1 cellular context compared by ENCODE assay signal in the genomic region with DNA sequence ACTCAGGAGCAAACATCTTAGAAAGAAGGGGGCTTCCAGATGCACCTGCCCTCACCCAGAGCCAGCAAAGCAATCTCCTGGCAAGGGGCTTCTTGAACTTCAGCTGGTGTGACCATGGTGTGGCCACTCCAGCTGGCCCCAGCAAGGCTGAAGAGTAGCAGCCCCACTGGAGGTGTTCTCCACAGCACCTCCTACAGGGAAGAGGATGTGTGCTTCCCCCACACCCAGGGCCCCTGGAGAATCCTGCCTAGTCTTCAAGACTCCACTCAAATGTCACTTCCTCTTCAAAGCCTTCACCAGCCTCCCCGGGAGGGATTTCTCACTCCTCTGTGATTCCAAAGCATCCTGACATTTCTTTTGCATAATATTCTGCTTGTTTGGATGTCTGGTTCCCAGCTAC.
TF ChIP-seq lines count a peak whose summit lies in the region.

No MANE protein-coding gene starts in this region.

TF ChIP-seq in HCT116, 20 proteins besides CTCF, POLR2A, EP300 and RAD21 (continued from another document):
- TF ChIP-seq, protein P1, sequence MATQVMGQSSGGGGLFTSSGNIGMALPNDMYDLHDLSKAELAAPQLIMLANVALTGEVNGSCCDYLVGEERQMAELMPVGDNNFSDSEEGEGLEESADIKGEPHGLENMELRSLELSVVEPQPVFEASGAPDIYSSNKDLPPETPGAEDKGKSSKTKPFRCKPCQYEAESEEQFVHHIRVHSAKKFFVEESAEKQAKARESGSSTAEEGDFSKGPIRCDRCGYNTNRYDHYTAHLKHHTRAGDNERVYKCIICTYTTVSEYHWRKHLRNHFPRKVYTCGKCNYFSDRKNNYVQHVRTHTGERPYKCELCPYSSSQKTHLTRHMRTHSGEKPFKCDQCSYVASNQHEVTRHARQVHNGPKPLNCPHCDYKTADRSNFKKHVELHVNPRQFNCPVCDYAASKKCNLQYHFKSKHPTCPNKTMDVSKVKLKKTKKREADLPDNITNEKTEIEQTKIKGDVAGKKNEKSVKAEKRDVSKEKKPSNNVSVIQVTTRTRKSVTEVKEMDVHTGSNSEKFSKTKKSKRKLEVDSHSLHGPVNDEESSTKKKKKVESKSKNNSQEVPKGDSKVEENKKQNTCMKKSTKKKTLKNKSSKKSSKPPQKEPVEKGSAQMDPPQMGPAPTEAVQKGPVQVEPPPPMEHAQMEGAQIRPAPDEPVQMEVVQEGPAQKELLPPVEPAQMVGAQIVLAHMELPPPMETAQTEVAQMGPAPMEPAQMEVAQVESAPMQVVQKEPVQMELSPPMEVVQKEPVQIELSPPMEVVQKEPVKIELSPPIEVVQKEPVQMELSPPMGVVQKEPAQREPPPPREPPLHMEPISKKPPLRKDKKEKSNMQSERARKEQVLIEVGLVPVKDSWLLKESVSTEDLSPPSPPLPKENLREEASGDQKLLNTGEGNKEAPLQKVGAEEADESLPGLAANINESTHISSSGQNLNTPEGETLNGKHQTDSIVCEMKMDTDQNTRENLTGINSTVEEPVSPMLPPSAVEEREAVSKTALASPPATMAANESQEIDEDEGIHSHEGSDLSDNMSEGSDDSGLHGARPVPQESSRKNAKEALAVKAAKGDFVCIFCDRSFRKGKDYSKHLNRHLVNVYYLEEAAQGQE (IDR thresholded peaks at IDR 0.05; ENCODE audit: low read depth) = no peak
- TF ChIP-seq ATF3 (IDR thresholded peaks at IDR 0.05) (no peak), ZBTB33 (IDR thresholded peaks at IDR 0.05; ENCODE audit: extremely low read depth, insufficient replicate concordance, low read length) (no peak), SRF (IDR thresholded peaks at IDR 0.05; ENCODE audit: low read depth) (no peak), ELF1 (IDR thresholded peaks at IDR 0.05; ENCODE audit: borderline replicate concordance, low read depth) (no peak), SIN3A (IDR thresholded peaks at IDR 0.05; ENCODE audit: low read depth) (no peak), EZH2phosphoT487 (IDR thresholded peaks at IDR 0.05; ENCODE audit: borderline replicate concordance) (no peak)
- TF ChIP-seq, protein P2, sequence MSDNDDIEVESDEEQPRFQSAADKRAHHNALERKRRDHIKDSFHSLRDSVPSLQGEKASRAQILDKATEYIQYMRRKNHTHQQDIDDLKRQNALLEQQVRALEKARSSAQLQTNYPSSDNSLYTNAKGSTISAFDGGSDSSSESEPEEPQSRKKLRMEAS (IDR thresholded peaks at IDR 0.05) = no peak
